ENCODE assay signal across 9 cellular contexts in the genomic region with DNA sequence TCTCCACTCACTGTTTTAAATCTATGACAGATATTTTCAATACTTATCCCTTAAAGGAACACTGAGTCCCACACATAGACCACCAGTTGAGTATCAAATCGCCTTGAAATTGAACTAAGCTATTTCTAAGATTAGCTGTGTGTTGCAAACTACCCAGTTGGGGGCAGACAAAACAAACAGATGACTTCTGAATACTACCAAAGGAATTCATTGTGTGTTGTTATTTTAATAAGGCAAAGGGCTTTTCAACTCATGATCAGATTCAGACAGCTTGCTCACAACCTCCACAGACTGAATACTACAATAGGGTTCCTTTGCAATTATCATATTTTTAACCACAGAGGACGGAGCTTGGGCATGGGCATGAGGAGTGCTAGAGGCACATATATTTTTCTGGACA.
DNase-seq lines count a peak whose midpoint lies in the region; ATAC-seq, FAIRE-seq and TF ChIP-seq lines count a peak whose summit lies in the region.
"Had no signal": no experiment of that assay in that cellular context is flagged by ENCODE, and none has a peak within 500 bp of the region (broad histone marks: within the 10 kb centered on the region; RNA-seq: fewer than 3 reads in every experiment).

No MANE protein-coding gene starts in this region.

- TF ChIP-seq POLR2A in HepG2 (IDR thresholded peaks at IDR 0.05; ENCODE audit: insufficient read depth in 1 of 2, low read depth in 2 of 2, low read length in 2 of 2) (no peak), spleen (IDR thresholded peaks at IDR 0.05) (no peak)

- H3K4me2 ChIP-seq in HepG2 (ENCODE audit: low read depth, low read length), result no peak overlapping the region

- H3K9me3 ChIP-seq in liver (ENCODE audit: control insufficient read depth in 4 of 4, low read length in 3 of 4) (no peaks in the 10 kb centered on the region), HepG2 (ENCODE audit: low read length) (no peaks in the 10 kb centered on the region), tibial artery (no peaks in the 10 kb centered on the region), spleen (no peaks in the 10 kb centered on the region)

- H2AFZ ChIP-seq in HepG2 (ENCODE audit: low read length), result no peak overlapping the region

- H3K4me1 ChIP-seq in liver (ENCODE audit: control insufficient read depth in 4 of 4, insufficient read depth in 4 of 4, low read length in 3 of 4) (no peaks in the 10 kb centered on the region), HepG2 (ENCODE audit: insufficient read depth, low read length) (no peaks in the 10 kb centered on the region), tibial artery (no peaks in the 10 kb centered on the region), spleen (no peaks in the 10 kb centered on the region)

- H3K9ac ChIP-seq in liver (ENCODE audit: low read depth in 1 of 2, low read length in 2 of 2), result no peak overlapping the region
- no peak overlapping the region for H3K9ac ChIP-seq in HepG2 (ENCODE audit: insufficient read depth, low read depth, low read length)

- ATAC-seq in HepG2 (no peak; the same call in 2 of the 3 replicates), HG02763 (IDR thresholded peaks at IDR 0.05; ENCODE audit: unreplicated experiment) (no peak), GM19351 (IDR thresholded peaks at IDR 0.05; ENCODE audit: unreplicated experiment) (no peak)

- FAIRE-seq in HepG2 (lab: Jason Lieb, UNC), result no peak

- CTCF ChIA-PET in HepG2 (lab: Yijun Ruan, JAX; ENCODE audit: low intra/inter-chr PET ratio, low total read pairs), result no interaction called here

- TF ChIP-seq EP300 in HepG2 (IDR thresholded peaks at IDR 0.05; ENCODE audit: low read depth in 2 of 2, low read length in 2 of 2) (no peak), HepG2 (CRISPR knock-in tag; IDR thresholded peaks at IDR 0.05; ENCODE audit: borderline replicate concordance) (no peak)

- H3K4me3 ChIP-seq in liver (ENCODE audit: low read depth in 1 of 3, low read length in 3 of 3) (no peak overlapping the region), HepG2 (replicated peaks in 1 of 3; ENCODE audit: insufficient read depth in 1 of 3, low read depth in 2 of 3, low read length in 3 of 3) (no peak overlapping the region), tibial artery (no peak overlapping the region), spleen (no peak overlapping the region)

- H3K27ac ChIP-seq in liver (ENCODE audit: low read depth in 1 of 2, low read length in 2 of 2) (no peak overlapping the region), HepG2 (ENCODE audit: extremely low read length, insufficient read depth, low read length) (no peak overlapping the region), tibial artery (no peak overlapping the region), spleen (no peak overlapping the region)

- peaks cover 9% of the 10 kb centered on the region for H3K79me2 ChIP-seq in HepG2 (ENCODE audit: insufficient read depth, low read length)

- POLR2A ChIA-PET in HepG2 (lab: Yijun Ruan, JAX), result no interaction called here

- 58% methylated on average over 2 of the region's 2 CpGs for WGBS in liver
- 97% methylated on average over 2 of the region's 2 CpGs for WGBS in HepG2 (ENCODE audit: low lambda C conversion rate)
- 35 to 61% (median 43%) methylated on average over 2 of the region's 2 CpGs for WGBS in spleen, 5 donors

- in situ Hi-C loops in HepG2 (cut with HindIII; ENCODE audit: extremely low pct_ligation_motif_present, low pct_unique_long_range_greater_than_20kb), result no loop called here

- peaks cover 56% of the 10 kb centered on the region for H4K20me1 ChIP-seq in HepG2 (ENCODE audit: insufficient read depth, low read length)

- DNase-seq in HepG2 (ENCODE audit: low spot score), result no peak
- DNase-seq in amniotic stem cell (lab: John Stamatoyannopoulos, UW), result peak; percentile 2
- DNase-seq in inferior parietal cortex (ENCODE audit: extremely low spot score), result peak; percentile 16
- DNase-seq in tibial artery, result no peak
- DNase-seq in spleen, result no peak
- DNase-seq: C1 segment of cervical spinal cord had no signal

- TF ChIP-seq CTCF in liver (IDR thresholded peaks at IDR 0.05; ENCODE audit: low read depth, low read length, missing input control), result peak; percentile 4
- no peak for TF ChIP-seq CTCF in HepG2 (CRISPR knock-in tag; IDR thresholded peaks at IDR 0.05)
- TF ChIP-seq CTCF in tibial artery (IDR thresholded peaks at IDR 0.05), result no peak
- no peak for TF ChIP-seq CTCF in spleen (IDR thresholded peaks at IDR 0.05 in 8 of 11, conservative IDR thresholded peaks at IDR 0.05 in 3 of 11)

- intact Hi-C loops in HepG2 (cut with micrococcal nuclease; ENCODE audit: unreplicated experiment) (no loop called here), tibial artery (cut with DNase I; ENCODE audit: low total_unique reads) (no loop called here), spleen (cut with DNase I; ENCODE audit: low total_unique reads) (no loop called here)

- no TSS peak for BruUV-seq in HepG2 (replicated peaks; lab: Mats Ljungman, UMichigan)

- no peak for TF ChIP-seq RAD21 in liver (IDR thresholded peaks at IDR 0.05)
- no peak for TF ChIP-seq RAD21 in HepG2 (CRISPR knock-in tag; IDR thresholded peaks at IDR 0.05)

- peaks cover 0 to 2% (median 0%) of the 10 kb centered on the region in 4 donors for H3K27me3 ChIP-seq in liver (ENCODE audit: control insufficient read depth in 4 of 4, insufficient read depth in 4 of 4, low read length in 3 of 4)
- H3K27me3 ChIP-seq in HepG2 (ENCODE audit: control insufficient read depth in 1 of 2, insufficient read depth in 2 of 2, low read length in 2 of 2), result no peaks in the 10 kb centered on the region
- H3K27me3 ChIP-seq in tibial artery, result no peaks in the 10 kb centered on the region
- H3K27me3 ChIP-seq in spleen (replicated peaks in 1 of 7), result peaks cover 0 to 6% (median 0%) of the 10 kb centered on the region in 7 donors

- H3K36me3 ChIP-seq in liver (ENCODE audit: control insufficient read depth in 4 of 4, insufficient read depth in 3 of 4, low read depth in 1 of 4, low read length in 3 of 4) (no peaks in the 10 kb centered on the region), HepG2 (replicated peaks in 1 of 2; ENCODE audit: control insufficient read depth in 1 of 2, insufficient read depth in 2 of 2, low read length in 2 of 2) (peaks cover 7 to 59% of the 10 kb centered on the region in 2 experiments), tibial artery (no peaks in the 10 kb centered on the region), spleen (no peaks in the 10 kb centered on the region)

TF ChIP-seq in liver, 16 proteins besides CTCF, POLR2A, EP300 and RAD21:
- no peak for TF ChIP-seq YY1 (IDR thresholded peaks at IDR 0.05)
- TF ChIP-seq, protein P1, sequence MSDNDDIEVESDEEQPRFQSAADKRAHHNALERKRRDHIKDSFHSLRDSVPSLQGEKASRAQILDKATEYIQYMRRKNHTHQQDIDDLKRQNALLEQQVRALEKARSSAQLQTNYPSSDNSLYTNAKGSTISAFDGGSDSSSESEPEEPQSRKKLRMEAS (IDR thresholded peaks at IDR 0.05), result no peak
- TF ChIP-seq FOXA2 (IDR thresholded peaks at IDR 0.05), result no peak
- TF ChIP-seq RXRA (IDR thresholded peaks at IDR 0.05), result no peak

TF ChIP-seq in HepG2, 621 proteins besides CTCF, POLR2A, EP300 and RAD21 (continues in another document):
- no peak for TF ChIP-seq SMAD1 (CRISPR knock-in tag; IDR thresholded peaks at IDR 0.05; ENCODE audit: borderline replicate concordance, low read depth)
- TF ChIP-seq ZBTB38 (CRISPR knock-in tag; IDR thresholded peaks at IDR 0.05), result no peak
- TF ChIP-seq IKZF1 (IDR thresholded peaks at IDR 0.05), result no peak
- TF ChIP-seq TBX2 (CRISPR knock-in tag; IDR thresholded peaks at IDR 0.05; ENCODE audit: borderline replicate concordance), result no peak
- TF ChIP-seq, protein P2, sequence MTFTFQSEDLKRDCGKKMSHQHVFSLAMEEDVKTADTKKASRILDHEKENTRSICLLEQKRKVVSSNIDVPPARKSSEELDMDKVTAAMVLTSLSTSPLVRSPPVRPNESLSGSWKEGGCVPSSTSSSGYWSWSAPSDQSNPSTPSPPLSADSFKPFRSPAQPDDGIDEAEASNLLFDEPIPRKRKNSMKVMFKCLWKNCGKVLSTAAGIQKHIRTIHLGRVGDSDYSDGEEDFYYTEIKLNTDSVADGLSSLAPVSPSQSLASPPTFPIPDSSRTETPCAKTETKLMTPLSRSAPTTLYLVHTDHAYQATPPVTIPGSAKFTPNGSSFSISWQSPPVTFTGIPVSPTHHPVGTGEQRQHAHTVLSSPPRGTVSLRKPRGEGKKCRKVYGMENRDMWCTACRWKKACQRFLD (CRISPR knock-in tag; IDR thresholded peaks at IDR 0.05; ENCODE audit: borderline replicate concordance), result no peak
- TF ChIP-seq ZNF331 (CRISPR knock-in tag; IDR thresholded peaks at IDR 0.05), result no peak
- no peak for TF ChIP-seq MZF1 (CRISPR knock-in tag; IDR thresholded peaks at IDR 0.05; ENCODE audit: borderline replicate concordance)
- TF ChIP-seq SYNCRIP (IDR thresholded peaks at IDR 0.05; ENCODE audit: insufficient read depth, low read depth, low read length), result no peak
- TF ChIP-seq U2AF2 (IDR thresholded peaks at IDR 0.05; ENCODE audit: low read depth, low read length), result no peak
- TF ChIP-seq TBP (CRISPR knock-in tag; IDR thresholded peaks at IDR 0.05), result no peak
- TF ChIP-seq, protein P3, sequence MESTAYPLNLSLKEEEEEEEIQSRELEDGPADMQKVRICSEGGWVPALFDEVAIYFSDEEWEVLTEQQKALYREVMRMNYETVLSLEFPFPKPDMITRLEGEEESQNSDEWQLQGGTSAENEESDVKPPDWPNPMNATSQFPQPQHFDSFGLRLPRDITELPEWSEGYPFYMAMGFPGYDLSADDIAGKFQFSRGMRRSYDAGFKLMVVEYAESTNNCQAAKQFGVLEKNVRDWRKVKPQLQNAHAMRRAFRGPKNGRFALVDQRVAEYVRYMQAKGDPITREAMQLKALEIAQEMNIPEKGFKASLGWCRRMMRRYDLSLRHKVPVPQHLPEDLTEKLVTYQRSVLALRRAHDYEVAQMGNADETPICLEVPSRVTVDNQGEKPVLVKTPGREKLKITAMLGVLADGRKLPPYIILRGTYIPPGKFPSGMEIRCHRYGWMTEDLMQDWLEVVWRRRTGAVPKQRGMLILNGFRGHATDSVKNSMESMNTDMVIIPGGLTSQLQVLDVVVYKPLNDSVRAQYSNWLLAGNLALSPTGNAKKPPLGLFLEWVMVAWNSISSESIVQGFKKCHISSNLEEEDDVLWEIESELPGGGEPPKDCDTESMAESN (CRISPR knock-in tag; conservative IDR thresholded peaks at IDR 0.05), result no peak
- TF ChIP-seq MTF2 (CRISPR knock-in tag; IDR thresholded peaks at IDR 0.05; ENCODE audit: borderline replicate concordance), result no peak
- no peak for TF ChIP-seq ZNF614 (CRISPR knock-in tag; IDR thresholded peaks at IDR 0.05; ENCODE audit: borderline replicate concordance)
- TF ChIP-seq ATRX (CRISPR knock-in tag; IDR thresholded peaks at IDR 0.05; ENCODE audit: borderline replicate concordance), result no peak

Comparison
In these comparisons a context has a peak if more than half of its experiments do, and no peak if none do; other contexts are left out.
1. DNase-seq: peak in amniotic stem cell (single experiment) and inferior parietal cortex (single experiment); none in HepG2 (single experiment), tibial artery (0 of 2) and spleen (single experiment).